Comparison of ENCODE assay signal across 16 cellular contexts in genomic region chr12:47902131-47902639, GRCh38. TPM values are rescaled to one million over a fixed set of nuclear protein-coding genes. Genes with fewer than 3 reads are reported as not detected.
A peak's percentile ranks its signal among the peaks of the same experiment; 100 is the strongest.
DNase-seq lines count a peak whose midpoint lies in the region; ATAC-seq and TF ChIP-seq lines count a peak whose summit lies in the region.
"Had no signal": no experiment of that assay in that cellular context is flagged by ENCODE, and none has a peak within 500 bp of the region (broad histone marks: within the 10 kb centered on the region; RNA-seq: fewer than 3 reads in every experiment).

No MANE protein-coding gene starts in this region.

- no peak for TF ChIP-seq CTCF in C4-2B (conservative IDR thresholded peaks at IDR 0.05)
- no peak for TF ChIP-seq CTCF in HL-60 (IDR thresholded peaks at IDR 0.05; ENCODE audit: insufficient read depth, low read length)
- TF ChIP-seq CTCF in adrenal gland (IDR thresholded peaks at IDR 0.05), result no peak
- no peak for TF ChIP-seq CTCF in neutrophil (IDR thresholded peaks at IDR 0.05)

- ATAC-seq in GM18909 (IDR thresholded peaks at IDR 0.05; ENCODE audit: poor library complexity, unreplicated experiment), result no peak
- ATAC-seq in HG03097 (IDR thresholded peaks at IDR 0.05; ENCODE audit: low FRiP score, unreplicated experiment), result no peak
- ATAC-seq: sciatic nerve had no signal

- H3K36me3 ChIP-seq in adrenal gland (replicated peaks in 1 of 2) (no peaks in the 10 kb centered on the region), neutrophil (peaks cover 16% of the 10 kb centered on the region)

- DNase-seq in HL-60 (ENCODE audit: low read depth in 1 of 2, low spot score in 1 of 2) (no peak), adrenal gland (peak in 4 of 7 donors; percentile 49 to 68 (median 62)), COLO829 (ENCODE audit: low spot score) (no peak)
- DNase-seq: activated CD4-positive, alpha-beta T cell treated with anti-CD3 and anti-CD28 coated beads, Interleukin-2, amount 50 U/mL, for 48 hours; activated naive CD4-positive, alpha-beta T cell treated with Interleukin-2 at 50 U/mL for 16 hours; caudate nucleus; DMS79; hypothalamus; NCI-H2081; NCI-H510A treated with DMSO at 0.1 percent for 48 hours; stimulated activated CD4-positive, alpha-beta T cell treated with anti-CD3 and anti-CD28 coated beads, Interleukin-2, amount 100 ng/mL, for 48 hours had no signal

- H3K9me3 ChIP-seq in adrenal gland (replicated peaks in 1 of 3) (no peaks in the 10 kb centered on the region), neutrophil (no peaks in the 10 kb centered on the region)

- H3K4me3 ChIP-seq in HL-60 (replicated peaks; ENCODE audit: insufficient read depth, low read length) (no peak overlapping the region), adrenal gland (no peak overlapping the region), neutrophil (ENCODE audit: low read depth in 1 of 2, low read length in 1 of 2) (peak overlapping the region in 1 of 2 experiments; percentile 41)

- H3K4me1 ChIP-seq in adrenal gland (replicated peaks in 1 of 2), result peaks cover 21 to 56% of the 10 kb centered on the region in 2 donors
- H3K4me1 ChIP-seq in neutrophil (ENCODE audit: control insufficient read depth in 1 of 2, insufficient read depth in 1 of 2, low read depth in 1 of 2, low read length in 1 of 2), result peaks cover 62 to 63% of the 10 kb centered on the region in 2 experiments

- H3K27me3 ChIP-seq in HL-60 (ENCODE audit: insufficient read depth, poor library complexity, severe bottlenecking) (peaks cover 11% of the 10 kb centered on the region), adrenal gland (no peaks in the 10 kb centered on the region), neutrophil (peaks cover 24% of the 10 kb centered on the region)

- H3K27ac ChIP-seq in C4-2B (peak overlapping the region; percentile 5; the same call in 1 of the 2 replicates), HL-60 (replicated peaks) (0 out of 2 replicates have a peak overlapping the region, but pooled peaks have one; percentile 2), adrenal gland (peak overlapping the region in 2 of 5 donors; percentile 71 to 89), neutrophil (peak overlapping the region; percentile 93)

- intact Hi-C loops in adrenal gland (cut with DNase I), result no loop called here

- no peak for TF ChIP-seq POLR2A in adrenal gland (IDR thresholded peaks at IDR 0.05)

RNA-seq across cellular contexts. Expression of gene VDR, which starts 2.6 kb away (rescaled TPM):
- total RNA-seq in adrenal gland, result 10 to 100 TPM in 7 of 8 donors, 1 to 10 TPM in 1; 6.9 to 80.1 (median 19.7) TPM
- 10 to 100 TPM in 2 of 3 donors, 1 to 10 TPM in 1; 7.5 to 64.7 (median 15.8) TPM for polyA plus RNA-seq in adrenal gland

Comparison
In these comparisons a context has a peak if more than half of its experiments do, and no peak if none do; other contexts are left out.
1. DNase-seq: peak in adrenal gland (4 of 7); none in HL-60 (0 of 2) and COLO829 (single experiment).